ENCODE assay signal across 28 cellular contexts in genomic region chr7:33221374-33221773, GRCh38.
"Had no signal": no experiment of that assay in that cellular context is flagged by ENCODE, and none has a peak within 500 bp of the region (broad histone marks: within the 10 kb centered on the region; RNA-seq: fewer than 3 reads in every experiment).

No MANE protein-coding gene starts in this region.

- DNase-seq: activated CD4-positive, alpha-beta T cell treated with anti-CD3 and anti-CD28 coated beads for 36 hours; activated CD4-positive, alpha-beta T cell treated with anti-CD3 and anti-CD28 coated beads, Interleukin-2, amount 10 ng/mL, durations not matched to agents 7 days and 5 days; activated CD4-positive, alpha-beta T cell treated with anti-CD3 and anti-CD28 coated beads, Interleukin-2, amount 50 U/mL, for 48 hours; activated CD8-positive, alpha-beta T cell treated with anti-CD3 and anti-CD28 coated beads, Interleukin-2, amount 10 ng/mL, durations not matched to agents 7 days and 5 days; activated gamma-delta T cell treated with Interleukin-2 at 50 U/mL for 16 hours; activated naive CD4-positive, alpha-beta T cell treated with anti-CD3 and anti-CD28 coated beads for 36 hours; activated T-cell treated with anti-CD3 and anti-CD28 coated beads, Interleukin-2, amount 50 U/mL, for 4 hours; adrenal gland; anterior cingulate cortex; brain microvascular endothelial cell; central memory CD4-positive, alpha-beta T cell; MM.1S; MV-4-11; NCI-H1092; NCI-H1436 treated with DMSO at 0.1 percent for 48 hours; NCI-H1694 treated with DMSO at 0.1 percent for 48 hours; NCI-H2029; NCI-H345; NCI-H524 treated with DMSO at 0.1 percent for 48 hours; RPMI8226; SHP77 treated with DMSO at 0.1 percent for 48 hours; T1000 had no signal

- H3K27ac ChIP-seq: adrenal gland, brain microvascular endothelial cell, KMS-11, SJSA1 had no signal

- H3K4me2 ChIP-seq: KMS-11 had no signal

- H3K4me3 ChIP-seq: adrenal gland, SJSA1 had no signal

- H3K4me1 ChIP-seq: adrenal gland, SJSA1 had no signal

- H3K9me3 ChIP-seq: adrenal gland, SJSA1 had no signal

- H3K9ac ChIP-seq: KMS-11 had no signal

- H3K36me3 ChIP-seq: adrenal gland, brain microvascular endothelial cell, SJSA1 had no signal

- H3K27me3 ChIP-seq: adrenal gland, brain microvascular endothelial cell, SJSA1 had no signal

- ATAC-seq: activated CD4-positive, alpha-beta T cell treated with anti-CD3 and anti-CD28 coated beads for 36 hours; activated CD4-positive, CD25-positive, alpha-beta regulatory T cell treated with anti-CD3 and anti-CD28 coated beads, Interleukin-2, amount 50 U/mL, for 24 hours; activated CD8-positive, alpha-beta T cell treated with anti-CD3 and anti-CD28 coated beads, Interleukin-2, amount 10 ng/mL, durations not matched to agents 7 days and 5 days; activated naive CD4-positive, alpha-beta T cell treated with anti-CD3 and anti-CD28 coated beads, Interleukin-2, amount 50 U/mL, for 72 hours; activated T-cell treated with anti-CD3 and anti-CD28 coated beads, Interleukin-2, amount 50 U/mL, for 4 hours; Panc1; WTC11 had no signal
